13 cellular contexts compared by ENCODE assay signal in the genomic region with DNA sequence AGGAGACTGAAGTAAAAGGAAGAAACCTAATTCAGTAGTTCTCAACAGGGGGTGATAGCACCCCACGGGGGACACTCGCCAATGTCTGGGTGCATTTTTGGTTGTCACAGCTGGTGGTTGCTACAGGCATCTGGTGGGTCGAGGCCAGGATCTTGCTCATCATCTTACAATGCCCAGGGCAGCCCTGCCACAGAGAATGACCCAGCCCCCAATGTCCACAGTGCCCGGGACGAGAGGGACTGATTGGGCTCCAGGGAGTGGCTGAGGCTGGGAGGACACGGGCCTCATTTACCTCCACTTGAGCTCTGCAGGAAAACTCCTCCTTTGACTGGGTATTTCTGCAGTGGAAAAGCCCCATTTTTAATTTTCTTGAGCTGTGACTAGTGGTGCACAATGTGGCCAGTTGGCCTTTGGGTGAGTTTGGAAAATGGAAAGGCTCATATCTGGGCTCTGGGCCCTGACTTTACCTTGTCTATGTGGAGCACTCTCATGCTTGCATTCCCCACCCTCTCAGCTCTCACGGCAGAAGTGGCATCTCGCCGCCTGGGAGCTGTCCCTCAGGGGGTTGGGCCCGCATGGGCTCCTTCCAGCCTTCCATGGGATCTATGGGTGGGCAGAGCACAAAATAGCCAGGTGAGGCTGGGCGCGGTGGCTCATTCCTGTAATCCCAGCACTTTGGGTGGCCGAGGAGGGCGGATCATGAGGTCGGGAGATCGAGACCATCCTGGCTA. TPM values are rescaled to one million over a fixed set of nuclear protein-coding genes. Genes with fewer than 3 reads are reported as not detected.
"Had no signal": no experiment of that assay in that cellular context is flagged by ENCODE, and none has a peak within 500 bp of the region (broad histone marks: within the 10 kb centered on the region; RNA-seq: fewer than 3 reads in every experiment).

No MANE protein-coding gene starts in this region.

- H3K36me3 ChIP-seq: upper lobe of left lung had no signal

- H3K27me3 ChIP-seq: upper lobe of left lung had no signal

- H3K9me3 ChIP-seq: upper lobe of left lung had no signal

- H3K4me3 ChIP-seq: upper lobe of left lung had no signal

- H3K27ac ChIP-seq: epithelial cell of prostate, parathyroid adenoma, upper lobe of left lung had no signal

- H3K4me1 ChIP-seq: parathyroid adenoma, upper lobe of left lung had no signal

- DNase-seq: activated CD4-positive, alpha-beta T cell treated with anti-CD3 and anti-CD28 coated beads, Interleukin-2, amount 50 U/mL, for 48 hours; cortex of kidney; effector memory CD4-positive, alpha-beta T cell; naive B cell; small intestine; stimulated activated naive CD4-positive, alpha-beta T cell; SW 1271 had no signal

- H3K9me3 Mint-ChIP-seq: activated naive CD4-positive, alpha-beta T cell treated with anti-CD3 and anti-CD28 coated beads for 36 hours; naive B cell had no signal

- H3K27ac Mint-ChIP-seq: activated naive CD4-positive, alpha-beta T cell treated with anti-CD3 and anti-CD28 coated beads for 36 hours; mesothelial cell of epicardium had no signal

- H3K36me3 Mint-ChIP-seq: mesothelial cell of epicardium, naive B cell had no signal

- H3K4me1 Mint-ChIP-seq: mesothelial cell of epicardium had no signal

- H3K4me3 Mint-ChIP-seq: activated naive CD4-positive, alpha-beta T cell treated with anti-CD3 and anti-CD28 coated beads for 36 hours; mesothelial cell of epicardium had no signal

- FAIRE-seq: keratinocyte, small intestine had no signal

RNA-seq across cellular contexts. Expression of gene IRF8, which starts 37.7 kb away (rescaled TPM):
- polyA plus RNA-seq: keratinocyte had no signal
